36 cellular contexts compared by ENCODE assay signal in the genomic region with DNA sequence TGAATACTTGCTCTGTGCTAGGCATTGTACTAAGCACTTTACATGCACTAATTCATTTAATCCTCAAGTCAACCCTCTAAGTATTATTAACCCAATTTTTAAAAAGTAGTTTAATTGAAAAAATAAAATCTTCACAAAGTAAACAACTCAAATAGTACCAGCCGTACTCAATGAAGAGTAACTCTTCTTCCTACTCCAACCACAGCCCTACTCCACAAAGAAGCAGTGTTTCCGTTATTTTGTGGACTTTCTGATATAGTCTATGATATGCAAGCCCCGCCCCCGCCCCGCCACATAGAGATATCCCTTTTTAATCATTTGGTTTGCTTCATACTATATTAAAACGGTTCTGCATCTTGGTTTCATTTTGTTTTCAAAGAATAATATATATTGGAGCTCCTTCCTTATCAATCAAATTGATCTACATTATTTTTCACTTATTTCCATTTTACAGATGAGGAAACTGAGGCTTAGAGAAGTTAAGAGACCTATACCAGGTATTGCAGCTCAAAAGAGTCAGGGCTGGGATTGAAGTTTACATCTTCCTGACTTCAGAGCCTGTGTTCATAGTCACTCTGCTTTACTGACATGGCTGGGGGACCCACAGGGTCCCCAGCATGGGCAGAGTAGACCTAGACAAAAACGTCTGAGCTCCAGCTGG.
"Had no signal": no experiment of that assay in that cellular context is flagged by ENCODE, and none has a peak within 500 bp of the region (broad histone marks: within the 10 kb centered on the region; RNA-seq: fewer than 3 reads in every experiment).

No MANE protein-coding gene starts in this region.

- H3K9me3 Mint-ChIP-seq: activated CD4-positive, alpha-beta T cell treated with anti-CD3 and anti-CD28 coated beads, Interleukin-2, amount 10 ng/mL, durations not matched to agents 24 days and 14 days; activated naive CD4-positive, alpha-beta T cell treated with anti-CD3 and anti-CD28 coated beads for 36 hours; activated naive CD4-positive, alpha-beta T cell treated with anti-CD3 and anti-CD28 coated beads, Interleukin-2, amount 50 U/mL, for 72 hours; activated T-cell treated with anti-CD3 and anti-CD28 coated beads, Interleukin-2, amount 50 U/mL, for 24 hours; activated T-helper 1 cell treated with anti-CD3 and anti-CD28 coated beads, Interleukin-12 subunit alpha, Interleukin-12 subunit beta, Interleukin-2, Interleukin-4 antibody, amounts not matched to agents 30 ng/mL and 10 ng/mL and 1 ng/mL, durations not matched to agents 14 hours and 24 hours and 36 hours; T-cell had no signal

- H3K36me3 ChIP-seq: adrenal gland, breast epithelium, MG63, Peyer's patch, WERI-Rb-1 had no signal

- ATAC-seq: activated CD8-positive, alpha-beta T cell treated with anti-CD3 and anti-CD28 coated beads, Interleukin-2, amount 10 ng/mL, durations not matched to agents 7 days and 5 days; activated naive CD4-positive, alpha-beta T cell treated with anti-CD3 and anti-CD28 coated beads, Interleukin-2, amount 50 U/mL, for 72 hours; body of pancreas; PC-3 had no signal

- DNase-seq: activated CD4-positive, alpha-beta T cell treated with anti-CD3 and anti-CD28 coated beads for 1 hour; activated CD4-positive, alpha-beta T cell treated with anti-CD3 and anti-CD28 coated beads, Interleukin-2, amount 10 ng/mL, durations not matched to agents 24 days and 14 days; activated CD4-positive, alpha-beta T cell treated with anti-CD3 and anti-CD28 coated beads, Interleukin-2, amount 50 U/mL, for 48 hours; activated CD4-positive, CD25-positive, alpha-beta regulatory T cell; activated CD8-positive, alpha-beta T cell treated with anti-CD3 and anti-CD28 coated beads, Interleukin-2, amount 10 ng/mL, durations not matched to agents 7 days and 5 days; activated gamma-delta T cell treated with Interleukin-2 at 50 U/mL for 16 hours; activated naive CD4-positive, alpha-beta T cell treated with anti-CD3 and anti-CD28 coated beads for 36 hours; activated T-cell treated with anti-CD3 and anti-CD28 coated beads, Interleukin-2, amount 50 U/mL, for 24 hours; adrenal gland; body of pancreas; cerebellar nuclear complex; Karpas-422; MG63; NCI-H1048; NCI-H1105 treated with DMSO at 0.1 percent for 48 hours; NCI-H1436; NCI-H1694; NCI-H1930; NCI-H2081 treated with DMSO at 0.1 percent for 48 hours; NCI-H226; NCI-H446 treated with DMSO at 0.1 percent for 48 hours; NCI-H524; NCI-H69; NCI-H82; PC-3; Peyer's patch; RPMI8226; SIG-M5; T-cell; T1000; WERI-Rb-1 had no signal

- H3K4me3 Mint-ChIP-seq: activated CD4-positive, alpha-beta T cell treated with anti-CD3 and anti-CD28 coated beads, Interleukin-2, amount 10 ng/mL, durations not matched to agents 24 days and 14 days; activated CD8-positive, alpha-beta T cell treated with anti-CD3 and anti-CD28 coated beads, Interleukin-2, amount 10 ng/mL, durations not matched to agents 7 days and 5 days; activated naive CD4-positive, alpha-beta T cell treated with anti-CD3 and anti-CD28 coated beads for 36 hours; activated T-cell treated with anti-CD3 and anti-CD28 coated beads, Interleukin-2, amount 50 U/mL, for 24 hours; activated T-helper 1 cell treated with anti-CD3 and anti-CD28 coated beads, Interleukin-12 subunit alpha, Interleukin-12 subunit beta, Interleukin-2, Interleukin-4 antibody, amounts not matched to agents 30 ng/mL and 10 ng/mL and 1 ng/mL, durations not matched to agents 14 hours and 24 hours and 36 hours; T-cell had no signal

- H3K4me1 Mint-ChIP-seq: activated CD4-positive, alpha-beta T cell treated with anti-CD3 and anti-CD28 coated beads, Interleukin-2, amount 10 ng/mL, durations not matched to agents 24 days and 14 days had no signal

- H3K9me3 ChIP-seq: adrenal gland, body of pancreas, breast epithelium, MG63, Peyer's patch had no signal

- H3K4me3 ChIP-seq: adrenal gland, body of pancreas, breast epithelium, MG63, Peyer's patch had no signal

- H3K27ac Mint-ChIP-seq: activated CD4-positive, alpha-beta T cell treated with anti-CD3 and anti-CD28 coated beads, Interleukin-2, amount 10 ng/mL, durations not matched to agents 24 days and 14 days; activated CD8-positive, alpha-beta T cell treated with anti-CD3 and anti-CD28 coated beads, Interleukin-2, amount 10 ng/mL, durations not matched to agents 7 days and 5 days; activated naive CD4-positive, alpha-beta T cell treated with anti-CD3 and anti-CD28 coated beads for 36 hours; activated naive CD4-positive, alpha-beta T cell treated with anti-CD3 and anti-CD28 coated beads, Interleukin-2, amount 50 U/mL, for 72 hours; activated T-cell treated with anti-CD3 and anti-CD28 coated beads, Interleukin-2, amount 50 U/mL, for 24 hours; activated T-helper 1 cell treated with anti-CD3 and anti-CD28 coated beads, Interleukin-12 subunit alpha, Interleukin-12 subunit beta, Interleukin-2, Interleukin-4 antibody, amounts not matched to agents 30 ng/mL and 10 ng/mL and 1 ng/mL, durations not matched to agents 14 hours and 24 hours and 36 hours; T-cell had no signal

- FAIRE-seq: astrocyte, TTC549 had no signal

- H3K27ac ChIP-seq: adrenal gland, body of pancreas, breast epithelium, Peyer's patch, WERI-Rb-1 had no signal

- H3K4me1 ChIP-seq: adrenal gland, body of pancreas, breast epithelium, Peyer's patch had no signal

- H3K27me3 ChIP-seq: adrenal gland, body of pancreas, breast epithelium, Peyer's patch had no signal

- H3K36me3 Mint-ChIP-seq: activated naive CD4-positive, alpha-beta T cell treated with anti-CD3 and anti-CD28 coated beads, Interleukin-2, amount 50 U/mL, for 72 hours; T-cell had no signal
